ENCODE assay signal across 1 cellular context in the genomic region with DNA sequence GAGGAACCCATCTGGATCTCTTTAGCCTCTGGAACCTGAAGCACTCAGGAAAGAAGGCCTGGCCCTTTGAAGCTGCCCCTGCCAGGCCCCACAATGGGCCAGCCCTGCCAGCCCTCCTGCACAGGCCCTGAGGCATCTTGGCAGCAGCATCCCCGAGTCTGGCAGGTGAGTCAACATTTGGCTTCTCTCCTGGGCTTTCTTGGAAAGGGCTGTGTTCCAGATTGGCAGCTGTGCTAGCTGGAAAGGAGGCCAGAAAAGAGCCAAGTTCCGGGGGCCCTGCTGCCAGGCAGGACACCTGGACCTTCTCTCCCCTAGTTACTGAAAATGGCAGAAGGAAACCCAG.
TF ChIP-seq lines count a peak whose summit lies in the region.

No MANE protein-coding gene starts in this region.

TF ChIP-seq in SK-N-SH, 30 proteins besides CTCF, POLR2A, EP300 and RAD21 (continued from another document):
- TF ChIP-seq, protein P1, sequence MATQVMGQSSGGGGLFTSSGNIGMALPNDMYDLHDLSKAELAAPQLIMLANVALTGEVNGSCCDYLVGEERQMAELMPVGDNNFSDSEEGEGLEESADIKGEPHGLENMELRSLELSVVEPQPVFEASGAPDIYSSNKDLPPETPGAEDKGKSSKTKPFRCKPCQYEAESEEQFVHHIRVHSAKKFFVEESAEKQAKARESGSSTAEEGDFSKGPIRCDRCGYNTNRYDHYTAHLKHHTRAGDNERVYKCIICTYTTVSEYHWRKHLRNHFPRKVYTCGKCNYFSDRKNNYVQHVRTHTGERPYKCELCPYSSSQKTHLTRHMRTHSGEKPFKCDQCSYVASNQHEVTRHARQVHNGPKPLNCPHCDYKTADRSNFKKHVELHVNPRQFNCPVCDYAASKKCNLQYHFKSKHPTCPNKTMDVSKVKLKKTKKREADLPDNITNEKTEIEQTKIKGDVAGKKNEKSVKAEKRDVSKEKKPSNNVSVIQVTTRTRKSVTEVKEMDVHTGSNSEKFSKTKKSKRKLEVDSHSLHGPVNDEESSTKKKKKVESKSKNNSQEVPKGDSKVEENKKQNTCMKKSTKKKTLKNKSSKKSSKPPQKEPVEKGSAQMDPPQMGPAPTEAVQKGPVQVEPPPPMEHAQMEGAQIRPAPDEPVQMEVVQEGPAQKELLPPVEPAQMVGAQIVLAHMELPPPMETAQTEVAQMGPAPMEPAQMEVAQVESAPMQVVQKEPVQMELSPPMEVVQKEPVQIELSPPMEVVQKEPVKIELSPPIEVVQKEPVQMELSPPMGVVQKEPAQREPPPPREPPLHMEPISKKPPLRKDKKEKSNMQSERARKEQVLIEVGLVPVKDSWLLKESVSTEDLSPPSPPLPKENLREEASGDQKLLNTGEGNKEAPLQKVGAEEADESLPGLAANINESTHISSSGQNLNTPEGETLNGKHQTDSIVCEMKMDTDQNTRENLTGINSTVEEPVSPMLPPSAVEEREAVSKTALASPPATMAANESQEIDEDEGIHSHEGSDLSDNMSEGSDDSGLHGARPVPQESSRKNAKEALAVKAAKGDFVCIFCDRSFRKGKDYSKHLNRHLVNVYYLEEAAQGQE (IDR thresholded peaks at IDR 0.05; ENCODE audit: low read depth, low read length): peak; percentile 54; the same call in 1 of the 2 replicates
- TF ChIP-seq GATA2 (CRISPR knock-in tag; IDR thresholded peaks at IDR 0.05) (peak; percentile 69), POLR2AphosphoS5 (IDR thresholded peaks at IDR 0.05; ENCODE audit: low read depth, low read length) (peak; percentile 80; the same call in 1 of the 2 replicates), JUND (IDR thresholded peaks at IDR 0.05) (peak; percentile 94), TAF1 (IDR thresholded peaks at IDR 0.05; ENCODE audit: borderline replicate concordance, low read depth, low read length) (no peak), RCOR1 (IDR thresholded peaks at IDR 0.05; ENCODE audit: low read length) (peak; percentile 88), TCF12 (IDR thresholded peaks at IDR 0.05) (peak; percentile 99), TEAD4 (IDR thresholded peaks at IDR 0.05; ENCODE audit: borderline replicate concordance, insufficient read depth) (peak; percentile 89), GABPA (IDR thresholded peaks at IDR 0.05; ENCODE audit: low read depth) (no peak), RFX5 (IDR thresholded peaks at IDR 0.05; ENCODE audit: low read length) (no peak), USF2 (IDR thresholded peaks at IDR 0.05; ENCODE audit: borderline replicate concordance, low read depth, low read length) (no peak), FOXJ3 (CRISPR knock-in tag; IDR thresholded peaks at IDR 0.05) (peak; percentile 88), CHD2 (IDR thresholded peaks at IDR 0.05; ENCODE audit: low read length, partially characterized antibody) (peak; percentile 90), YY1 (IDR thresholded peaks at IDR 0.05; ENCODE audit: low read depth) (peak; percentile 30; the same call in 1 of the 2 replicates), FOSL2 (IDR thresholded peaks at IDR 0.05; ENCODE audit: borderline replicate concordance, low read depth) (peak; percentile 87), RXRA (IDR thresholded peaks at IDR 0.05; ENCODE audit: borderline replicate concordance, low read depth) (peak; percentile 85)
- TF ChIP-seq, protein P2, sequence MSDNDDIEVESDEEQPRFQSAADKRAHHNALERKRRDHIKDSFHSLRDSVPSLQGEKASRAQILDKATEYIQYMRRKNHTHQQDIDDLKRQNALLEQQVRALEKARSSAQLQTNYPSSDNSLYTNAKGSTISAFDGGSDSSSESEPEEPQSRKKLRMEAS (IDR thresholded peaks at IDR 0.05; ENCODE audit: low read depth): peak; percentile 67
